ENCODE assay signal across 17 cellular contexts in the genomic region with DNA sequence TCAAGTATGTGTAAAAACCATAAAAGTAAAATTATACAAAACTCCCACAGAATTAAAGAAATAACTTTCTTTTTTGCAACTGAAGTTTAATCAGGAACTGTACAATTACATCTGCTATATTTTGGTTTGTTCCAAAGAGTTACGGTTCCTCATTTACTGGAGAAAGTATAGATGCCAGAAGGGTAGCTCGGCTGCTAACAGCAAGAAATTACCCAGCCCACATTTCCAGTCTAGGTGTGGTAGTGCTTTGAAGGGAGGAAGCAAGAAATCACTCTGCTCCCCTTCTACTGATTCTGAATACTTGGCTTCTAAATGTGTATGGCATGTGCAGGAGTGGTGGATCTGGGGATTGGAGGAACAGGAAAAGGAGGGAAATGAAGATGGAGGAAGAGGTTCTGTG.
DNase-seq lines count a peak whose midpoint lies in the region; ATAC-seq, FAIRE-seq and TF ChIP-seq lines count a peak whose summit lies in the region.
"Had no signal": no experiment of that assay in that cellular context is flagged by ENCODE, and none has a peak within 500 bp of the region (broad histone marks: within the 10 kb centered on the region; RNA-seq: fewer than 3 reads in every experiment).

No MANE protein-coding gene starts in this region.

- H3K9ac ChIP-seq in H1 (replicated peaks in 1 of 4; ENCODE audit: extremely low read depth in 1 of 4, low read depth in 3 of 4, low read length in 3 of 4): no peak overlapping the region

- H2AK5ac ChIP-seq in H1 (ENCODE audit: low read depth, low read length): no peak overlapping the region

- no peak overlapping the region for H3K4ac ChIP-seq in H1 (replicated peaks; ENCODE audit: insufficient read length, low read depth, low read length)

- peaks cover 13% of the 10 kb centered on the region for H3K36me3 Mint-ChIP-seq in stimulated activated naive CD8-positive, alpha-beta T cell treated with anti-CD3 and anti-CD28 coated beads, Interleukin-15, Interleukin-2, amounts not matched to agents 100 ng/mL and 50 ng/mL, for 24 hours (ENCODE audit: low read depth)

- H3K18ac ChIP-seq in H1 (ENCODE audit: extremely low read depth, low read length): no peak overlapping the region

- CTCF ChIA-PET in H1 (lab: Charles Lee; ENCODE audit: partially characterized antibody): no interaction called here

- no peaks in the 10 kb centered on the region for H4K20me1 ChIP-seq in H1 (replicated peaks in 1 of 2; ENCODE audit: control insufficient read depth in 1 of 2, insufficient read depth in 2 of 2, low read length in 2 of 2)

- H3K79me2 ChIP-seq in H1 (ENCODE audit: control insufficient read depth in 1 of 2, insufficient read depth in 2 of 2, low read length in 2 of 2): no peaks in the 10 kb centered on the region

- no peak overlapping the region for H3K4me2 ChIP-seq in H1 (ENCODE audit: insufficient read depth in 1 of 2, low read depth in 2 of 2, low read length in 2 of 2)

- in situ Hi-C loops in gastrocnemius medialis (cut with MboI; ENCODE audit: low sequenced_read_pairs in 4 of 4): no loop called here

- TF ChIP-seq POLR2A in H1 (IDR thresholded peaks at IDR 0.05; ENCODE audit: control extremely low read depth in 1 of 2, low read depth in 2 of 2, low read length in 2 of 2): no peak
- TF ChIP-seq POLR2A in gastrocnemius medialis (IDR thresholded peaks at IDR 0.05): no peak

- H4K8ac ChIP-seq in H1 (ENCODE audit: extremely low read depth, insufficient read depth, low read length): no peak overlapping the region

- TF ChIP-seq RAD21 in H1 (IDR thresholded peaks at IDR 0.05 in 1 of 2, conservative IDR thresholded peaks at IDR 0.05 in 1 of 2; ENCODE audit: low read depth in 2 of 2, low read length in 2 of 2): no peak

- H2BK120ac ChIP-seq in H1 (replicated peaks; ENCODE audit: low read depth, low read length): no peak overlapping the region

- no peak overlapping the region for H3K14ac ChIP-seq in H1 (ENCODE audit: insufficient read length)

- no peak overlapping the region for H2BK20ac ChIP-seq in H1 (ENCODE audit: low read length)

- peaks cover 36% of the 10 kb centered on the region for H3K4me1 Mint-ChIP-seq in stimulated activated naive CD8-positive, alpha-beta T cell treated with anti-CD3 and anti-CD28 coated beads, Interleukin-15, Interleukin-2, amounts not matched to agents 100 ng/mL and 50 ng/mL, for 24 hours (ENCODE audit: low read depth)

- no peaks in the 10 kb centered on the region for H3K9me3 ChIP-seq in H1 (ENCODE audit: insufficient read depth in 2 of 2, low read depth in 1 of 2, low read length in 1 of 2)
- H3K9me3 ChIP-seq in gastrocnemius medialis: no peaks in the 10 kb centered on the region
- H3K9me3 ChIP-seq: tibial artery had no signal

- POLR2A ChIA-PET in H1 (lab: Charles Lee; ENCODE audit: partially characterized antibody): no interaction called here

- H3K27me3 Mint-ChIP-seq in stimulated activated naive CD8-positive, alpha-beta T cell treated with anti-CD3 and anti-CD28 coated beads, Interleukin-15, Interleukin-2, amounts not matched to agents 100 ng/mL and 50 ng/mL, for 24 hours: no peaks in the 10 kb centered on the region
- H3K27me3 Mint-ChIP-seq: activated B cell treated with CpG ODN at 0.5 μM for 24 hours had no signal

- no peak overlapping the region for H3K56ac ChIP-seq in H1 (replicated peaks; ENCODE audit: insufficient read length, low read depth, low read length)

- no peak overlapping the region for H4K5ac ChIP-seq in H1 (ENCODE audit: insufficient read length, low read depth, low read length)

- no peaks in the 10 kb centered on the region for H3K9me3 Mint-ChIP-seq in stimulated activated naive CD8-positive, alpha-beta T cell treated with anti-CD3 and anti-CD28 coated beads, Interleukin-15, Interleukin-2, amounts not matched to agents 100 ng/mL and 50 ng/mL, for 24 hours
- H3K9me3 Mint-ChIP-seq: activated B cell treated with CpG ODN at 0.5 μM for 24 hours had no signal

- H3K4me3 Mint-ChIP-seq in stimulated activated naive CD8-positive, alpha-beta T cell treated with anti-CD3 and anti-CD28 coated beads, Interleukin-15, Interleukin-2, amounts not matched to agents 100 ng/mL and 50 ng/mL, for 24 hours: no peak overlapping the region
- H3K4me3 Mint-ChIP-seq: activated B cell treated with CpG ODN at 0.5 μM for 24 hours had no signal

- TF ChIP-seq CTCF in H1 (IDR thresholded peaks at IDR 0.05; ENCODE audit: control extremely low read depth in 1 of 3, insufficient read depth in 1 of 3, low read depth in 1 of 3, low read length in 3 of 3): no peak
- TF ChIP-seq CTCF in gastrocnemius medialis (IDR thresholded peaks at IDR 0.05 in 4 of 5, conservative IDR thresholded peaks at IDR 0.05 in 1 of 5): no peak

- no peak overlapping the region for H3K23ac ChIP-seq in H1 (ENCODE audit: insufficient read length)

- no peak overlapping the region for H2BK15ac ChIP-seq in H1 (ENCODE audit: low read length)

- H3K27ac ChIP-seq in H1 (ENCODE audit: low read depth, low read length) (no peak overlapping the region), gastrocnemius medialis (no peak overlapping the region)
- H3K27ac ChIP-seq: epithelial cell of prostate, tibial artery had no signal

- ATAC-seq in stimulated activated naive CD8-positive, alpha-beta T cell treated with anti-CD3 and anti-CD28 coated beads, Interleukin-15, Interleukin-2, amounts not matched to agents 100 U/mL and 50 U/mL, for 24 hours: no peak
- ATAC-seq in GM21717 (IDR thresholded peaks at IDR 0.05; ENCODE audit: unreplicated experiment) (no peak), gastrocnemius medialis (no peak)

- 94% methylated on average over 2 of the region's 2 CpGs; no CpG with 5 or more reads in 1 of the 2 experiments for WGBS in H1 (ENCODE audit: extremely low coverage in 1 of 2, insufficient coverage in 1 of 2, insufficient read length in 1 of 2, insufficient replicate concordance in 2 of 2, low coverage in 1 of 2, low lambda C conversion rate in 2 of 2, missing lambda C conversion rate in 1 of 2), 2 experiments

- H3K27ac Mint-ChIP-seq in stimulated activated naive CD8-positive, alpha-beta T cell treated with anti-CD3 and anti-CD28 coated beads, Interleukin-15, Interleukin-2, amounts not matched to agents 100 ng/mL and 50 ng/mL, for 24 hours: peak overlapping the region; percentile 6
- H3K27ac Mint-ChIP-seq: activated B cell treated with CpG ODN at 0.5 μM for 24 hours had no signal

- H2BK5ac ChIP-seq in H1 (ENCODE audit: low read depth, low read length): no peak overlapping the region

- TF ChIP-seq EP300 in H1 (IDR thresholded peaks at IDR 0.05; ENCODE audit: borderline replicate concordance in 1 of 2, low read depth in 2 of 2, low read length in 2 of 2): no peak

- no peak overlapping the region for H4K91ac ChIP-seq in H1 (replicated peaks; ENCODE audit: insufficient read length, low read length)

- no peak for DNase-seq in stimulated activated naive CD8-positive, alpha-beta T cell treated with anti-CD3 and anti-CD28 coated beads, Interleukin-15, Interleukin-2, amounts not matched to agents 100 U/mL and 50 U/mL, for 24 hours
- DNase-seq in NOMO-1 treated with dmso at 0.1 percent for 144 hours (lab: John Stamatoyannopoulos, UW; ENCODE audit: unreplicated experiment) (peak; percentile 32), H1 (ENCODE audit: low read depth in 1 of 2, low spot score in 2 of 2) (no peak), HUDEP-2 (lab: John Stamatoyannopoulos, UW; ENCODE audit: unreplicated experiment in 76 of 76) (no peak), gastrocnemius medialis (no peak), NCI-H524 (lab: John Stamatoyannopoulos, UW) (no peak)
- DNase-seq: activated B cell treated with CpG ODN at 0.5 μM for 24 hours; activated T-cell treated with anti-CD3 and anti-CD28 coated beads for 4 hours; anterior cingulate cortex; islet precursor cell; NCI-H2081; stimulated activated CD4-positive, alpha-beta T cell treated with anti-CD3 and anti-CD28 coated beads, Interleukin-2, amount 100 ng/mL, for 48 hours; stimulated activated CD8-positive, alpha-beta memory T cell treated with anti-CD3 and anti-CD28 coated beads, Interleukin-4, amount 100 ng/mL, for 48 hours; tibial artery had no signal

- H2BK12ac ChIP-seq in H1 (ENCODE audit: low read depth, low read length): peak overlapping the region; percentile 77; the same call in 1 of the 2 replicates

- no peaks in the 10 kb centered on the region for H3K36me3 ChIP-seq in H1 (ENCODE audit: control insufficient read depth in 2 of 4, insufficient read depth in 4 of 4, low read length in 3 of 4)
- no peaks in the 10 kb centered on the region for H3K36me3 ChIP-seq in gastrocnemius medialis
- H3K36me3 ChIP-seq: tibial artery had no signal

- no peaks in the 10 kb centered on the region for H3K23me2 ChIP-seq in H1 (ENCODE audit: low read depth, low read length)

- H2AFZ ChIP-seq in H1 (ENCODE audit: low read length): no peak overlapping the region; the same call in 1 of the 2 replicates

- H3K4me3 ChIP-seq in H1 (ENCODE audit: extremely low read depth in 1 of 4, insufficient read depth in 2 of 4, low read depth in 3 of 4, low read length in 4 of 4) (no peak overlapping the region), gastrocnemius medialis (no peak overlapping the region)
- H3K4me3 ChIP-seq: tibial artery had no signal

- FAIRE-seq in H1 (lab: Jason Lieb, UNC): no peak

- H3K27me3 ChIP-seq in H1 (replicated peaks in 1 of 4; ENCODE audit: control insufficient read depth in 3 of 4, extremely low read depth in 1 of 4, insufficient read depth in 3 of 4, low read length in 3 of 4) (no peaks in the 10 kb centered on the region), gastrocnemius medialis (no peaks in the 10 kb centered on the region)
- H3K27me3 ChIP-seq: tibial artery had no signal

- H3K79me1 ChIP-seq in H1 (ENCODE audit: low read depth, low read length): no peaks in the 10 kb centered on the region

- intact Hi-C loops in gastrocnemius medialis (cut with DNase I; ENCODE audit: low total_unique reads): no loop called here

- H3K4me1 ChIP-seq in H1 (replicated peaks in 1 of 4; ENCODE audit: control insufficient read depth in 3 of 4, insufficient read depth in 4 of 4, low read length in 3 of 4) (peaks cover 1 to 7% (median 5%) of the 10 kb centered on the region in 4 experiments; a peak in 4 of 7 replicates), gastrocnemius medialis (no peaks in the 10 kb centered on the region)

TF ChIP-seq in H1, 55 proteins besides CTCF, POLR2A, EP300 and RAD21:
- TF ChIP-seq, protein P1, sequence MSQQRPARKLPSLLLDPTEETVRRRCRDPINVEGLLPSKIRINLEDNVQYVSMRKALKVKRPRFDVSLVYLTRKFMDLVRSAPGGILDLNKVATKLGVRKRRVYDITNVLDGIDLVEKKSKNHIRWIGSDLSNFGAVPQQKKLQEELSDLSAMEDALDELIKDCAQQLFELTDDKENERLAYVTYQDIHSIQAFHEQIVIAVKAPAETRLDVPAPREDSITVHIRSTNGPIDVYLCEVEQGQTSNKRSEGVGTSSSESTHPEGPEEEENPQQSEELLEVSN (IDR thresholded peaks at IDR 0.05): peak; percentile 45; the same call in 1 of the 2 replicates
- TF ChIP-seq TBP (IDR thresholded peaks at IDR 0.05; ENCODE audit: low read depth, low read length): no peak
